ENCODE assay signal across 1 cellular context in the genomic region with DNA sequence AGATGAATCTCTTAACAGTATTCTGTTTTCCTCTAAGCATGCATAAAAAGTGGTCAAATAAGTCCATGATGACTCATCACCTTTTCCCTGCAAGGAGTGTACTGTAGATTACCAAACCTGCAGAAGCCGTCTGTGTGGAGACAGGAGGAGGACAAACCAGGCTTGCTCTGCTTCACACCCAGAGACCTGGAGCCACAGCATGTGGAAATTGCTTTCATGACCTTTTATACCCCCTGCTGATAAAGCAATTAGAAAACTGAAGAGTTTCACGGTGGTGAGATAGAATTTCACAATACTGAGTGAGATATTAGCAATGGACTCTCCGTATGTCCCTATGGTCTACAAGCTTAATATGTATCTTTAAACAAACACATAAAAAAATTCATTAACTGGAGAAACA.
TF ChIP-seq lines count a peak whose summit lies in the region.

No MANE protein-coding gene starts in this region.

TF ChIP-seq in IMR-90, 13 proteins besides CTCF, POLR2A, EP300 and RAD21 (continued from another document):
- TF ChIP-seq, protein P1, sequence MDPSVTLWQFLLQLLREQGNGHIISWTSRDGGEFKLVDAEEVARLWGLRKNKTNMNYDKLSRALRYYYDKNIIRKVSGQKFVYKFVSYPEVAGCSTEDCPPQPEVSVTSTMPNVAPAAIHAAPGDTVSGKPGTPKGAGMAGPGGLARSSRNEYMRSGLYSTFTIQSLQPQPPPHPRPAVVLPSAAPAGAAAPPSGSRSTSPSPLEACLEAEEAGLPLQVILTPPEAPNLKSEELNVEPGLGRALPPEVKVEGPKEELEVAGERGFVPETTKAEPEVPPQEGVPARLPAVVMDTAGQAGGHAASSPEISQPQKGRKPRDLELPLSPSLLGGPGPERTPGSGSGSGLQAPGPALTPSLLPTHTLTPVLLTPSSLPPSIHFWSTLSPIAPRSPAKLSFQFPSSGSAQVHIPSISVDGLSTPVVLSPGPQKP (IDR thresholded peaks at IDR 0.05; ENCODE audit: borderline replicate concordance, low read depth, low read length), result no peak
- TF ChIP-seq, protein P2, sequence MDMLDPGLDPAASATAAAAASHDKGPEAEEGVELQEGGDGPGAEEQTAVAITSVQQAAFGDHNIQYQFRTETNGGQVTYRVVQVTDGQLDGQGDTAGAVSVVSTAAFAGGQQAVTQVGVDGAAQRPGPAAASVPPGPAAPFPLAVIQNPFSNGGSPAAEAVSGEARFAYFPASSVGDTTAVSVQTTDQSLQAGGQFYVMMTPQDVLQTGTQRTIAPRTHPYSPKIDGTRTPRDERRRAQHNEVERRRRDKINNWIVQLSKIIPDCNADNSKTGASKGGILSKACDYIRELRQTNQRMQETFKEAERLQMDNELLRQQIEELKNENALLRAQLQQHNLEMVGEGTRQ (IDR thresholded peaks at IDR 0.05; ENCODE audit: low read depth, low read length), result no peak
- TF ChIP-seq SMC3 (IDR thresholded peaks at IDR 0.05; ENCODE audit: low read depth, low read length), result no peak
- peak; percentile 79 for TF ChIP-seq NFE2L2 (IDR thresholded peaks at IDR 0.05; ENCODE audit: low read depth, low read length)
- TF ChIP-seq CEBPB (IDR thresholded peaks at IDR 0.05; ENCODE audit: low read depth, low read length), result peak; percentile 62; the same call in 1 of the 2 replicates
- no peak for TF ChIP-seq RFX5 (IDR thresholded peaks at IDR 0.05; ENCODE audit: low read depth, low read length)
- TF ChIP-seq MAZ (IDR thresholded peaks at IDR 0.05; ENCODE audit: borderline replicate concordance, low read depth, low read length), result no peak
TF ChIP-seq in IMR-90: peak in this region for 5.
